Comparison of ENCODE assay signal across 1 cellular context in genomic region chr12:125280482-125281377, GRCh38.
A peak's percentile ranks its signal among the peaks of the same experiment; 100 is the strongest.
TF ChIP-seq lines count a peak whose summit lies in the region.

No MANE protein-coding gene starts in this region.

TF ChIP-seq in H1, 55 proteins besides CTCF, POLR2A, EP300 and RAD21 (continued from another document):
- no peak for TF ChIP-seq YY1 (IDR thresholded peaks at IDR 0.05; ENCODE audit: low read depth, low read length)
- TF ChIP-seq ATF2 (IDR thresholded peaks at IDR 0.05; ENCODE audit: low read length) = no peak
- peak; percentile 25; the same call in 1 of the 2 replicates for TF ChIP-seq RBBP5 (IDR thresholded peaks at IDR 0.05; ENCODE audit: borderline replicate concordance, low read depth, low read length)
- TF ChIP-seq SIRT6 (IDR thresholded peaks at IDR 0.05; ENCODE audit: low read length) = no peak
- TF ChIP-seq E2F6 (IDR thresholded peaks at IDR 0.05) = peak; percentile 45; the same call in 1 of the 2 replicates
- peak; percentile 47; the same call in 1 of the 2 replicates for TF ChIP-seq TBP (IDR thresholded peaks at IDR 0.05; ENCODE audit: low read depth, low read length)
- TF ChIP-seq POU5F1 (IDR thresholded peaks at IDR 0.05; ENCODE audit: low read depth, low read length) = no peak
- TF ChIP-seq TCF12 (IDR thresholded peaks at IDR 0.05; ENCODE audit: low read depth, low read length) = no peak
- peak; percentile 66 to 81; a peak in 1 of 4 replicates for TF ChIP-seq SIN3A (conservative IDR thresholded peaks at IDR 0.05 in 1 of 2, IDR thresholded peaks at IDR 0.05 in 1 of 2; ENCODE audit: low read depth in 1 of 2, low read length in 2 of 2)
- TF ChIP-seq RFX5 (IDR thresholded peaks at IDR 0.05; ENCODE audit: borderline replicate concordance, low read depth, low read length) = no peak
- peak; percentile 69 for TF ChIP-seq POLR2AphosphoS5 (IDR thresholded peaks at IDR 0.05; ENCODE audit: low read depth, low read length)
- peak; percentile 73 for TF ChIP-seq ASH2L (IDR thresholded peaks at IDR 0.05; ENCODE audit: low read length)
- no peak for TF ChIP-seq SUZ12 (IDR thresholded peaks at IDR 0.05; ENCODE audit: low read length)
- no peak for TF ChIP-seq SP4 (IDR thresholded peaks at IDR 0.05; ENCODE audit: low read length)
- TF ChIP-seq TEAD4 (IDR thresholded peaks at IDR 0.05; ENCODE audit: low read depth, low read length) = 0 out of 2 replicates have a peak, but pooled peaks have one; percentile 3
- TF ChIP-seq ATF3 (IDR thresholded peaks at IDR 0.05; ENCODE audit: insufficient read depth, low read depth, low read length) = no peak
- no peak for TF ChIP-seq JUN (IDR thresholded peaks at IDR 0.05; ENCODE audit: low read depth, low read length)
- no peak for TF ChIP-seq CBX8 (IDR thresholded peaks at IDR 0.05; ENCODE audit: borderline replicate concordance, low read depth, low read length)
- no peak for TF ChIP-seq SP2 (IDR thresholded peaks at IDR 0.05; ENCODE audit: low read length)
- no peak for TF ChIP-seq ZNF274 (IDR thresholded peaks at IDR 0.05; ENCODE audit: borderline replicate concordance, extremely low read depth, low read length)
- TF ChIP-seq FOSL1 (IDR thresholded peaks at IDR 0.05; ENCODE audit: insufficient read depth, low read depth, low read length) = no peak
- TF ChIP-seq JUND (IDR thresholded peaks at IDR 0.05; ENCODE audit: low read length) = no peak
- TF ChIP-seq NRF1 (IDR thresholded peaks at IDR 0.05; ENCODE audit: low read depth, low read length) = no peak
- peak; percentile 33 for TF ChIP-seq NANOG (IDR thresholded peaks at IDR 0.05; ENCODE audit: insufficient read depth, low read depth, low read length, poor library complexity, severe bottlenecking)
- no peak for TF ChIP-seq PHF8 (conservative IDR thresholded peaks at IDR 0.05; ENCODE audit: low read depth, low read length)
- peak; percentile 51 for TF ChIP-seq KDM4A (IDR thresholded peaks at IDR 0.05; ENCODE audit: low read depth, low read length, severe bottlenecking)
- TF ChIP-seq BCL11A (IDR thresholded peaks at IDR 0.05; ENCODE audit: low read depth in 2 of 2, low read length in 2 of 2) = no peak
- TF ChIP-seq SP1 (IDR thresholded peaks at IDR 0.05; ENCODE audit: low read depth, low read length) = no peak
- TF ChIP-seq SIX5 (IDR thresholded peaks at IDR 0.05; ENCODE audit: low read depth, low read length) = no peak
- no peak for TF ChIP-seq SAP30 (IDR thresholded peaks at IDR 0.05; ENCODE audit: insufficient read depth, insufficient replicate concordance, low read length)
- peak; percentile 57; the same call in 1 of the 2 replicates for TF ChIP-seq CHD2 (IDR thresholded peaks at IDR 0.05; ENCODE audit: low read length)
- TF ChIP-seq CEBPB (IDR thresholded peaks at IDR 0.05; ENCODE audit: low read depth, low read length) = no peak
- no peak for TF ChIP-seq CBX5 (IDR thresholded peaks at IDR 0.05; ENCODE audit: low read depth, low read length)
- no peak for TF ChIP-seq BRCA1 (IDR thresholded peaks at IDR 0.05; ENCODE audit: low read depth, low read length)
- TF ChIP-seq TAF1 (IDR thresholded peaks at IDR 0.05; ENCODE audit: low read depth, low read length) = peak; percentile 46; the same call in 1 of the 2 replicates
- TF ChIP-seq KDM1A (IDR thresholded peaks at IDR 0.05; ENCODE audit: borderline replicate concordance, low read length) = no peak
- TF ChIP-seq SRF (IDR thresholded peaks at IDR 0.05; ENCODE audit: low read depth, low read length) = no peak
- TF ChIP-seq CTBP2 (IDR thresholded peaks at IDR 0.05; ENCODE audit: borderline replicate concordance, insufficient read depth, insufficient read length, low read length) = no peak
- TF ChIP-seq HDAC6 (IDR thresholded peaks at IDR 0.05; ENCODE audit: low read depth, low read length) = no peak
- TF ChIP-seq KDM5A (IDR thresholded peaks at IDR 0.05; ENCODE audit: low read length) = no peak
- no peak for TF ChIP-seq RXRA (IDR thresholded peaks at IDR 0.05; ENCODE audit: insufficient read depth, low read depth, low read length)
- TF ChIP-seq HDAC2 (IDR thresholded peaks at IDR 0.05; ENCODE audit: borderline replicate concordance in 1 of 2, low read depth in 2 of 2, low read length in 2 of 2) = peak in 1 of 2 experiments; percentile 23; a peak in 1 of 4 replicates
- TF ChIP-seq GTF2F1 (IDR thresholded peaks at IDR 0.05; ENCODE audit: borderline replicate concordance, low read depth, low read length) = no peak
- no peak for TF ChIP-seq GABPA (IDR thresholded peaks at IDR 0.05; ENCODE audit: borderline replicate concordance, insufficient read depth, low read length)
- no peak for TF ChIP-seq EGR1 (IDR thresholded peaks at IDR 0.05; ENCODE audit: borderline replicate concordance, low read depth, low read length)
- TF ChIP-seq BACH1 (IDR thresholded peaks at IDR 0.05; ENCODE audit: low read length) = no peak
- peak; percentile 64 for TF ChIP-seq MAX (IDR thresholded peaks at IDR 0.05)
- peak; percentile 62 for TF ChIP-seq CREB1 (IDR thresholded peaks at IDR 0.05)
- no peak for TF ChIP-seq CHD7 (IDR thresholded peaks at IDR 0.05; ENCODE audit: insufficient replicate concordance, low read length)
